In genomic region chr6:30818426-30818841, GRCh38 we compare ENCODE assay signal across 8 cellular contexts.
A peak's percentile ranks its signal among the peaks of the same experiment; 100 is the strongest.
DNase-seq lines count a peak whose midpoint lies in the region; ATAC-seq, FAIRE-seq and TF ChIP-seq lines count a peak whose summit lies in the region.

No MANE protein-coding gene starts in this region.

- DNase-seq in A549 (ENCODE audit: low read depth in 1 of 2, low spot score in 1 of 2) (peak; percentile 18 to 69), GM04503 (ENCODE audit: low read depth) (peak; percentile 73), kidney tubule cell (ENCODE audit: low spot score) (peak; percentile 75), activated gamma-delta T cell (lab: John Stamatoyannopoulos, UW) (no peak), T1000 (lab: John Stamatoyannopoulos, UW) (no peak), KG1 (lab: John Stamatoyannopoulos, UW) (no peak)
- DNase-seq in activated naive CD8-positive, alpha-beta T cell treated with anti-CD3 and anti-CD28 coated beads, Interleukin-2, amount 50 U/mL, for 24 hours, result no peak

- H3K36me3 Mint-ChIP-seq in activated naive CD8-positive, alpha-beta T cell treated with anti-CD3 and anti-CD28 coated beads, Interleukin-2, amount 50 U/mL, for 24 hours (ENCODE audit: low read depth), result peaks cover 36% of the 10 kb centered on the region

- WGBS in A549 (ENCODE audit: missing lambda C conversion rate), result 47% methylated on average over 3 of the region's 3 CpGs

- no peak for TF ChIP-seq EP300 in A549 (IDR thresholded peaks at IDR 0.05)

- H3K4me3 Mint-ChIP-seq in activated naive CD8-positive, alpha-beta T cell treated with anti-CD3 and anti-CD28 coated beads, Interleukin-2, amount 50 U/mL, for 24 hours, result no peak overlapping the region

- no peaks in the 10 kb centered on the region for H3K9me3 ChIP-seq in A549

- FAIRE-seq in A549 (lab: Jason Lieb, UNC), result no peak

- H3K27me3 Mint-ChIP-seq in activated naive CD8-positive, alpha-beta T cell treated with anti-CD3 and anti-CD28 coated beads, Interleukin-2, amount 50 U/mL, for 24 hours, result no peaks in the 10 kb centered on the region

- H3K4me3 ChIP-seq in A549, result no peak overlapping the region

- peak overlapping the region; percentile 47 for H3K4me2 ChIP-seq in A549

- ATAC-seq in A549, result peak; percentile 41; a peak in 3 of 6 replicates
- ATAC-seq in activated naive CD8-positive, alpha-beta T cell treated with anti-CD3 and anti-CD28 coated beads, Interleukin-2, amount 50 U/mL, for 24 hours, result no peak
- ATAC-seq in GM19397 (IDR thresholded peaks at IDR 0.05; ENCODE audit: unreplicated experiment), result no peak

- TF ChIP-seq RAD21 in A549 (conservative IDR thresholded peaks at IDR 0.05 in 1 of 2, IDR thresholded peaks at IDR 0.05 in 1 of 2), result no peak

- H3K4me1 ChIP-seq in A549, result peaks cover 71% of the 10 kb centered on the region

- POLR2A ChIA-PET in A549 (lab: Yijun Ruan, JAX), result interaction anchor here (0.7 to 3.7 kb wide), 4 partner anchors 37 to 111 kb away, joined by 3 to 21 read pairs (median 13); partner anchors contain the start of gene IER3

- H3K4me1 Mint-ChIP-seq in activated naive CD8-positive, alpha-beta T cell treated with anti-CD3 and anti-CD28 coated beads, Interleukin-2, amount 50 U/mL, for 24 hours, result peaks cover 89% of the 10 kb centered on the region

- CTCF ChIA-PET in A549 (lab: Yijun Ruan, JAX), result interaction anchor here (1.1 to 4.6 kb wide), 9 partner anchors 9 to 96 kb away, joined by 3 to 35 read pairs (median 5); partner anchors contain the start of genes FLOT1 and VARS2

- H3K27ac Mint-ChIP-seq in activated naive CD8-positive, alpha-beta T cell treated with anti-CD3 and anti-CD28 coated beads, Interleukin-2, amount 50 U/mL, for 24 hours, result peak overlapping the region; percentile 100

- TF ChIP-seq POLR2A in A549 (IDR thresholded peaks at IDR 0.05; ENCODE audit: low read length), result no peak

- H3K27ac ChIP-seq in A549, result peak overlapping the region; percentile 80 to 90

- peaks cover 13% of the 10 kb centered on the region for H3K9me3 Mint-ChIP-seq in activated naive CD8-positive, alpha-beta T cell treated with anti-CD3 and anti-CD28 coated beads, Interleukin-2, amount 50 U/mL, for 24 hours

- no peak for TF ChIP-seq CTCF in A549 (IDR thresholded peaks at IDR 0.05)

TF ChIP-seq in A549, 52 proteins besides CTCF, POLR2A, EP300 and RAD21:
- TF ChIP-seq MAFK (IDR thresholded peaks at IDR 0.05; ENCODE audit: partially characterized antibody), result peak; percentile 80
- no peak for TF ChIP-seq FOSB (CRISPR knock-in tag; IDR thresholded peaks at IDR 0.05)
- TF ChIP-seq JUNB (IDR thresholded peaks at IDR 0.05), result no peak
- no peak for TF ChIP-seq ZNF302 (CRISPR knock-in tag; IDR thresholded peaks at IDR 0.05)
- no peak for TF ChIP-seq ATOH8 (CRISPR knock-in tag; IDR thresholded peaks at IDR 0.05; ENCODE audit: low read depth)
- TF ChIP-seq FOSL2 (IDR thresholded peaks at IDR 0.05), result no peak
- TF ChIP-seq FOSL2 (CRISPR knock-in tag; IDR thresholded peaks at IDR 0.05), result peak; percentile 12; the same call in 1 of the 2 replicates
- no peak for TF ChIP-seq HEYL (CRISPR knock-in tag; IDR thresholded peaks at IDR 0.05)
- TF ChIP-seq BHLHE40 (IDR thresholded peaks at IDR 0.05; ENCODE audit: low read depth, low read length), result no peak
- no peak for TF ChIP-seq REST (IDR thresholded peaks at IDR 0.05)
- peak; percentile 66 to 69; a peak in 3 of 4 replicates for TF ChIP-seq CEBPB (IDR thresholded peaks at IDR 0.05)
- no peak for TF ChIP-seq JUN (IDR thresholded peaks at IDR 0.05)
- TF ChIP-seq USF2 (IDR thresholded peaks at IDR 0.05), result no peak
- TF ChIP-seq NFE2L2 (conservative IDR thresholded peaks at IDR 0.05; ENCODE audit: low read length), result no peak
- TF ChIP-seq HES2 (IDR thresholded peaks at IDR 0.05), result no peak
- TF ChIP-seq ZFP36 (IDR thresholded peaks at IDR 0.05; ENCODE audit: borderline replicate concordance, partially characterized antibody), result no peak
- no peak for TF ChIP-seq EHMT2 (IDR thresholded peaks at IDR 0.05; ENCODE audit: low read depth)
- no peak for TF ChIP-seq RFX5 (IDR thresholded peaks at IDR 0.05)
- TF ChIP-seq CBX8 (IDR thresholded peaks at IDR 0.05), result no peak
- no peak for TF ChIP-seq HOXA7 (CRISPR knock-in tag; IDR thresholded peaks at IDR 0.05)
- TF ChIP-seq HOXB5 (CRISPR knock-in tag; IDR thresholded peaks at IDR 0.05), result no peak
- TF ChIP-seq E2F6 (IDR thresholded peaks at IDR 0.05; ENCODE audit: borderline replicate concordance, low read depth), result no peak
- peak; percentile 49; the same call in 1 of the 2 replicates for TF ChIP-seq ZSCAN20 (CRISPR knock-in tag; IDR thresholded peaks at IDR 0.05)

Comparison
In these comparisons a context has a peak if more than half of its experiments do, and no peak if none do; other contexts are left out.
1. ATAC-seq: peak in A549 (2 of 2); none in activated naive CD8-positive, alpha-beta T cell treated with anti-CD3 and anti-CD28 coated beads, Interleukin-2, amount 50 U/mL, for 24 hours (single experiment) and GM19397 (single experiment).
2. DNase-seq: peak in A549 (2 of 2), GM04503 (single experiment) and kidney tubule cell (single experiment); none in activated naive CD8-positive, alpha-beta T cell treated with anti-CD3 and anti-CD28 coated beads, Interleukin-2, amount 50 U/mL, for 24 hours (single experiment), activated gamma-delta T cell (single experiment), T1000 (single experiment) and KG1 (single experiment).